18 cellular contexts compared by ENCODE assay signal in genomic region chr15:91342091-91342490, GRCh38.
"Had no signal": no experiment of that assay in that cellular context is flagged by ENCODE, and none has a peak within 500 bp of the region (broad histone marks: within the 10 kb centered on the region; RNA-seq: fewer than 3 reads in every experiment).

No MANE protein-coding gene starts in this region.

- H3K9me3 ChIP-seq: MG63 had no signal

- DNase-seq: KBM-7, MG63, NCI-H1092, NCI-H1105 treated with DMSO at 0.1 percent for 48 hours, NCI-H1417 treated with DMSO at 0.1 percent for 48 hours, NCI-H146, NCI-H1694 treated with DMSO at 0.1 percent for 48 hours, NCI-H1930, NCI-H2081, NCI-H2107, NCI-H2227 treated with DMSO at 0.1 percent for 48 hours, NCI-H524, NCI-H526 treated with DMSO at 0.1 percent for 48 hours, NCI-H774, SHP77 had no signal

- H3K36me3 ChIP-seq: MG63 had no signal

- H3K27ac ChIP-seq: RWPE1 had no signal

- H3K4me3 ChIP-seq: MG63 had no signal

- ATAC-seq: Panc1, SK-N-SH treated with all-trans-retinoic acid at 6 μM for 48 hours had no signal
